Comparison of ENCODE assay signal across 1 cellular context in genomic region chr6:83505376-83505775, GRCh38.
TF ChIP-seq lines count a peak whose summit lies in the region.

No MANE protein-coding gene starts in this region.

TF ChIP-seq in HepG2, 621 proteins besides CTCF, POLR2A, EP300 and RAD21:
- TF ChIP-seq, protein P1, sequence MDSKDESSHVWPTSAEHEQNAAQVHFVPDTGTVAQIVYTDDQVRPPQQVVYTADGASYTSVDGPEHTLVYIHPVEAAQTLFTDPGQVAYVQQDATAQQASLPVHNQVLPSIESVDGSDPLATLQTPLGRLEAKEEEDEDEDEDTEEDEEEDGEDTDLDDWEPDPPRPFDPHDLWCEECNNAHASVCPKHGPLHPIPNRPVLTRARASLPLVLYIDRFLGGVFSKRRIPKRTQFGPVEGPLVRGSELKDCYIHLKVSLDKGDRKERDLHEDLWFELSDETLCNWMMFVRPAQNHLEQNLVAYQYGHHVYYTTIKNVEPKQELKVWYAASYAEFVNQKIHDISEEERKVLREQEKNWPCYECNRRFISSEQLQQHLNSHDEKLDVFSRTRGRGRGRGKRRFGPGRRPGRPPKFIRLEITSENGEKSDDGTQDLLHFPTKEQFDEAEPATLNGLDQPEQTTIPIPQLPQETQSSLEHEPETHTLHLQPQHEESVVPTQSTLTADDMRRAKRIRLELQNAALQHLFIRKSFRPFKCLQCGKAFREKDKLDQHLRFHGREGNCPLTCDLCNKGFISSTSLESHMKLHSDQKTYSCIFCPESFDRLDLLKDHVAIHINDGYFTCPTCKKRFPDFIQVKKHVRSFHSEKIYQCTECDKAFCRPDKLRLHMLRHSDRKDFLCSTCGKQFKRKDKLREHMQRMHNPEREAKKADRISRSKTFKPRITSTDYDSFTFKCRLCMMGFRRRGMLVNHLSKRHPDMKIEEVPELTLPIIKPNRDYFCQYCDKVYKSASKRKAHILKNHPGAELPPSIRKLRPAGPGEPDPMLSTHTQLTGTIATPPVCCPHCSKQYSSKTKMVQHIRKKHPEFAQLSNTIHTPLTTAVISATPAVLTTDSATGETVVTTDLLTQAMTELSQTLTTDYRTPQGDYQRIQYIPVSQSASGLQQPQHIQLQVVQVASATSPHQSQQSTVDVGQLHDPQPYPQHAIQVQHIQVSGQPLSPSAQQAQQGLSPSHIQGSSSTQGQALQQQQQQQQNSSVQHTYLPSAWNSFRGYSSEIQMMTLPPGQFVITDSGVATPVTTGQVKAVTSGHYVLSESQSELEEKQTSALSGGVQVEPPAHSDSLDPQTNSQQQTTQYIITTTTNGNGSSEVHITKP (CRISPR knock-in tag; IDR thresholded peaks at IDR 0.05; ENCODE audit: low read depth), result no peak
- TF ChIP-seq JUN (CRISPR knock-in tag; IDR thresholded peaks at IDR 0.05) (no peak), ZFP36 (IDR thresholded peaks at IDR 0.05; ENCODE audit: borderline replicate concordance, low read depth, low read length, partially characterized antibody) (no peak), CHCHD3 (CRISPR knock-in tag; IDR thresholded peaks at IDR 0.05) (no peak), ZBTB43 (CRISPR knock-in tag; conservative IDR thresholded peaks at IDR 0.05) (no peak), ZNF17 (CRISPR knock-in tag; IDR thresholded peaks at IDR 0.05) (no peak), ZNF547 (CRISPR knock-in tag; IDR thresholded peaks at IDR 0.05) (no peak)
- TF ChIP-seq, protein P2, sequence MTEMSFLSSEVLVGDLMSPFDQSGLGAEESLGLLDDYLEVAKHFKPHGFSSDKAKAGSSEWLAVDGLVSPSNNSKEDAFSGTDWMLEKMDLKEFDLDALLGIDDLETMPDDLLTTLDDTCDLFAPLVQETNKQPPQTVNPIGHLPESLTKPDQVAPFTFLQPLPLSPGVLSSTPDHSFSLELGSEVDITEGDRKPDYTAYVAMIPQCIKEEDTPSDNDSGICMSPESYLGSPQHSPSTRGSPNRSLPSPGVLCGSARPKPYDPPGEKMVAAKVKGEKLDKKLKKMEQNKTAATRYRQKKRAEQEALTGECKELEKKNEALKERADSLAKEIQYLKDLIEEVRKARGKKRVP (CRISPR knock-in tag; IDR thresholded peaks at IDR 0.05), result no peak
- TF ChIP-seq, protein P3, sequence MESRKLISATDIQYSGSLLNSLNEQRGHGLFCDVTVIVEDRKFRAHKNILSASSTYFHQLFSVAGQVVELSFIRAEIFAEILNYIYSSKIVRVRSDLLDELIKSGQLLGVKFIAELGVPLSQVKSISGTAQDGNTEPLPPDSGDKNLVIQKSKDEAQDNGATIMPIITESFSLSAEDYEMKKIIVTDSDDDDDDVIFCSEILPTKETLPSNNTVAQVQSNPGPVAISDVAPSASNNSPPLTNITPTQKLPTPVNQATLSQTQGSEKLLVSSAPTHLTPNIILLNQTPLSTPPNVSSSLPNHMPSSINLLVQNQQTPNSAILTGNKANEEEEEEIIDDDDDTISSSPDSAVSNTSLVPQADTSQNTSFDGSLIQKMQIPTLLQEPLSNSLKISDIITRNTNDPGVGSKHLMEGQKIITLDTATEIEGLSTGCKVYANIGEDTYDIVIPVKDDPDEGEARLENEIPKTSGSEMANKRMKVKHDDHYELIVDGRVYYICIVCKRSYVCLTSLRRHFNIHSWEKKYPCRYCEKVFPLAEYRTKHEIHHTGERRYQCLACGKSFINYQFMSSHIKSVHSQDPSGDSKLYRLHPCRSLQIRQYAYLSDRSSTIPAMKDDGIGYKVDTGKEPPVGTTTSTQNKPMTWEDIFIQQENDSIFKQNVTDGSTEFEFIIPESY (CRISPR knock-in tag; IDR thresholded peaks at IDR 0.05), result no peak
